ENCODE assay signal across 8 cellular contexts in genomic region chr9:19408693-19409405, GRCh38. TPM values are rescaled to one million over a fixed set of nuclear protein-coding genes. Genes with fewer than 3 reads are reported as not detected.
DNase-seq lines count a peak whose midpoint lies in the region; ATAC-seq and TF ChIP-seq lines count a peak whose summit lies in the region.

Gene ACER2, plus strand, starts transcription at chr9:19409009. Its CDS starts 76 bp downstream, at chr9:19409085.

- H3K27me3 ChIP-seq in CD4-positive, alpha-beta memory T cell (ENCODE audit: insufficient read depth, low read length) = no peaks in the 10 kb centered on the region
- H3K27me3 ChIP-seq in lower lobe of right lung (ENCODE audit: low read depth) = no peaks in the 10 kb centered on the region

- ATAC-seq in GM19395 (IDR thresholded peaks at IDR 0.05; ENCODE audit: unreplicated experiment) = peak; percentile 91
- ATAC-seq in HG03558 (IDR thresholded peaks at IDR 0.05; ENCODE audit: extremely low read depth, unreplicated experiment) = peak; percentile 88
- ATAC-seq in lower lobe of right lung = peak; percentile 99

- intact Hi-C loops in CD4-positive, alpha-beta memory T cell (cut with micrococcal nuclease) = loop anchor here (1.0 to 10.0 kb wide), 6 partner anchors 29 to 1626 kb away; partner anchors contain the start of genes DENND4C, HACD4, RPS6 and RRAGA
- intact Hi-C loops in lower lobe of right lung (cut with DNase I) = no loop called here

- peak; percentile 91 to 97 (median 93) for DNase-seq in CD4-positive, alpha-beta memory T cell
- peak; percentile 83 for DNase-seq in NCI-H748 treated with DMSO at 0.1 percent for 48 hours (lab: John Stamatoyannopoulos, UW)
- peak; percentile 95 for DNase-seq in activated CD4-positive, alpha-beta memory T cell treated with anti-CD3 and anti-CD28 coated beads, Interleukin-2, amount 10 ng/mL, durations not matched to agents 7 days and 5 days
- DNase-seq in ecto neural progenitor cell (ENCODE audit: low spot score) = peak; percentile 96
- peak; percentile 94 for DNase-seq in lower lobe of right lung
- DNase-seq in stimulated activated CD4-positive, alpha-beta T cell treated with anti-CD3 and anti-CD28 coated beads, TNF-alpha, amount 100 ng/mL, for 1 hour (ENCODE audit: low read depth in 3 of 3, low spot score in 1 of 3) = peak; percentile 86 to 98 (median 94)

- H3K9me3 Mint-ChIP-seq in CD4-positive, alpha-beta memory T cell = peaks cover 0 to 2% (median 0%) of the 10 kb centered on the region in 8 donors
- no peaks in the 10 kb centered on the region for H3K9me3 Mint-ChIP-seq in activated CD4-positive, alpha-beta memory T cell treated with anti-CD3 and anti-CD28 coated beads, Interleukin-2, amount 10 ng/mL, durations not matched to agents 7 days and 5 days

- peaks cover 23% of the 10 kb centered on the region for H3K4me1 ChIP-seq in CD4-positive, alpha-beta memory T cell (ENCODE audit: insufficient read depth, low read length)
- peaks cover 14% of the 10 kb centered on the region for H3K4me1 ChIP-seq in lower lobe of right lung

- TF ChIP-seq CTCF in lower lobe of right lung (IDR thresholded peaks at IDR 0.05) = no peak

- peak within 1 kb of the TSS; percentile 69 for H3K27ac ChIP-seq in CD4-positive, alpha-beta memory T cell (ENCODE audit: low read depth, low read length)
- H3K27ac ChIP-seq in lower lobe of right lung = peak within 1 kb of the TSS; percentile 84

- POLR2A ChIA-PET in CD4-positive, alpha-beta memory T cell (lab: Charles Lee; ENCODE audit: partially characterized antibody) = interaction anchor here (0.9 to 4.3 kb wide), 5 partner anchors 14 to 360 kb away, joined by 3 to 39 read pairs (median 4); partner anchors contain the start of genes RPS6 and RRAGA
- POLR2A ChIA-PET in activated CD4-positive, alpha-beta memory T cell treated with anti-CD3 and anti-CD28 coated beads, Interleukin-2, amount 10 ng/mL, durations not matched to agents 7 days and 5 days (lab: Charles Lee) = interaction anchor here (1.0 to 3.0 kb wide), 4 partner anchors 29 to 360 kb away, joined by 3 to 16 read pairs (median 4); partner anchors contain the start of genes RPS6 and RRAGA

- no peaks in the 10 kb centered on the region for H3K27me3 Mint-ChIP-seq in CD4-positive, alpha-beta memory T cell
- H3K27me3 Mint-ChIP-seq in activated CD4-positive, alpha-beta memory T cell treated with anti-CD3 and anti-CD28 coated beads, Interleukin-2, amount 10 ng/mL, durations not matched to agents 7 days and 5 days = peaks cover 8% of the 10 kb centered on the region

- H3K36me3 ChIP-seq in CD4-positive, alpha-beta memory T cell (ENCODE audit: insufficient read depth, low read length) = no peaks in the 10 kb centered on the region
- no peaks in the 10 kb centered on the region for H3K36me3 ChIP-seq in lower lobe of right lung

- CTCF ChIA-PET in CD4-positive, alpha-beta memory T cell (lab: Charles Lee; ENCODE audit: partially characterized antibody) = interaction anchor here (0.9 to 3.0 kb wide), 4 partner anchors 34 to 1701 kb away, joined by 3 to 13 read pairs (median 3); no protein-coding TSS in a partner anchor
- CTCF ChIA-PET in activated CD4-positive, alpha-beta memory T cell treated with anti-CD3 and anti-CD28 coated beads, Interleukin-2, amount 10 ng/mL, durations not matched to agents 7 days and 5 days (lab: Charles Lee) = interaction anchor here (0.7 to 1.5 kb wide), 5 partner anchors 29 to 359 kb away, joined by 3 to 5 read pairs (median 4); partner anchors contain the start of genes RPS6 and RRAGA

- H3K36me3 Mint-ChIP-seq in CD4-positive, alpha-beta memory T cell = peaks cover 0 to 8% of the 10 kb centered on the region in 2 donors
- peaks cover 2% of the 10 kb centered on the region for H3K36me3 Mint-ChIP-seq in activated CD4-positive, alpha-beta memory T cell treated with anti-CD3 and anti-CD28 coated beads, Interleukin-2, amount 10 ng/mL, durations not matched to agents 7 days and 5 days (ENCODE audit: low read depth)

- H3K4me3 Mint-ChIP-seq in CD4-positive, alpha-beta memory T cell = peak within 1 kb of the TSS; percentile 91 to 96 (median 96)
- H3K4me3 Mint-ChIP-seq in activated CD4-positive, alpha-beta memory T cell treated with anti-CD3 and anti-CD28 coated beads, Interleukin-2, amount 10 ng/mL, durations not matched to agents 7 days and 5 days = peak within 1 kb of the TSS; percentile 92

- peak within 1 kb of the TSS; percentile 94 to 100 for H3K4me3 ChIP-seq in CD4-positive, alpha-beta memory T cell (ENCODE audit: low read length in 2 of 2)
- H3K4me3 ChIP-seq in lower lobe of right lung = peak within 1 kb of the TSS; percentile 92

- H3K4me1 Mint-ChIP-seq in CD4-positive, alpha-beta memory T cell = peaks cover 5 to 24% (median 16%) of the 10 kb centered on the region in 4 donors
- peaks cover 16% of the 10 kb centered on the region for H3K4me1 Mint-ChIP-seq in activated CD4-positive, alpha-beta memory T cell treated with anti-CD3 and anti-CD28 coated beads, Interleukin-2, amount 10 ng/mL, durations not matched to agents 7 days and 5 days

- H3K9me3 ChIP-seq in CD4-positive, alpha-beta memory T cell (ENCODE audit: control insufficient read depth in 1 of 2, low read length in 2 of 2) = no peaks in the 10 kb centered on the region
- no peaks in the 10 kb centered on the region for H3K9me3 ChIP-seq in lower lobe of right lung

- peak within 1 kb of the TSS; percentile 65 to 94 (median 90) for H3K27ac Mint-ChIP-seq in CD4-positive, alpha-beta memory T cell
- H3K27ac Mint-ChIP-seq in activated CD4-positive, alpha-beta memory T cell treated with anti-CD3 and anti-CD28 coated beads, Interleukin-2, amount 10 ng/mL, durations not matched to agents 7 days and 5 days = peak within 1 kb of the TSS; percentile 67

RNA-seq across cellular contexts. Expression of gene ACER2, which starts in this region (rescaled TPM):
- total RNA-seq in CD4-positive, alpha-beta memory T cell = 1 to 10 TPM; 5.9 to 6.0 TPM
- under 1 TPM; 0.54 to 0.98 TPM for polyA plus RNA-seq in CD4-positive, alpha-beta memory T cell
- total RNA-seq in activated CD4-positive, alpha-beta memory T cell treated with anti-CD3 and anti-CD28 coated beads, Interleukin-2, amount 10 ng/mL, durations not matched to agents 7 days and 5 days = 1 to 10 TPM; 3.2 to 3.3 TPM
- 5.9 TPM for total RNA-seq in lower lobe of right lung

Comparison
In these comparisons a context has a peak if more than half of its experiments do, and no peak if none do; other contexts are left out.
1. Peak in every context shown above with its lines: DNase-seq, ATAC-seq, H3K4me3 ChIP-seq and H3K27ac ChIP-seq.